17 cellular contexts compared by ENCODE assay signal in the genomic region with DNA sequence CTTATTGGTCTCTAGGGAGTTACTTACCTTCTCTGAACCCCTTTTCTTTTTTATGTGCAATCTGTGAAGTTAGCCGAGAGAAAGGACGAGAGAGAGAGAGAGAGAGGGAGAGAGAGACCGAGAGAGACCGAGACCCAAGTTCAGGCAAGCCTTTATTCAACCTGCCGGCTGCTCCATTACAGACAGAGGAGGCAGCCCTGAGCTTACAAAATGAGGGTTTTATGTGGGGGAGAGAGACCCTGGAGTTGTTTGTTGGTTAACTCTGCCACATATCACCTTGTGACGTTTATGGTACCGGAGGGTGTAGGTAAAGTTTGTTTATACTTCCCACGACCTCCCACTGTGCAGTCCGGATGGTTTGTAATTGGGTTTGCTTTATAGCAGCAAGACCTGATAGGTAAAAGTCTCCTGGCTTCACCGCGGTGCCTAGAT. TPM values are rescaled to one million over a fixed set of nuclear protein-coding genes. Genes with fewer than 3 reads are reported as not detected.
DNase-seq lines count a peak whose midpoint lies in the region; ATAC-seq and TF ChIP-seq lines count a peak whose summit lies in the region.
"Had no signal": no experiment of that assay in that cellular context is flagged by ENCODE, and none has a peak within 500 bp of the region (broad histone marks: within the 10 kb centered on the region; RNA-seq: fewer than 3 reads in every experiment).

No MANE protein-coding gene starts in this region.

- DNase-seq in activated CD4-positive, alpha-beta T cell treated with anti-CD3 and anti-CD28 coated beads, Interleukin-2, amount 10 ng/mL, durations not matched to agents 24 days and 14 days: no peak
- DNase-seq in activated CD4-positive, alpha-beta T cell treated with anti-CD3 and anti-CD28 coated beads for 1 hour: no peak
- DNase-seq in H9 (peak; percentile 49), prostate gland (ENCODE audit: low spot score) (no peak), lower lobe of right lung (no peak)
- DNase-seq in central memory CD8-positive, alpha-beta T cell (ENCODE audit: low spot score in 2 of 2): no peak
- DNase-seq in natural killer cell treated with Interleukin-12 subunit alpha and Interleukin-12 subunit beta and Interleukin-15 and Interleukin-18, amount 100 ng/mL, for 72 hours (ENCODE audit: low spot score): no peak
- DNase-seq: cortex of kidney; esophagus squamous epithelium; GF-D8; heart left ventricle; MV-4-11; stimulated activated CD4-positive, alpha-beta T cell treated with anti-CD3 and anti-CD28 coated beads, Interleukin-4, amount 100 ng/mL, for 4 hours; WERI-Rb-1 had no signal

- no peak overlapping the region for H4K5ac ChIP-seq in H9 (ENCODE audit: insufficient read length, low read depth, low read length)

- TF ChIP-seq POLR2A in prostate gland (IDR thresholded peaks at IDR 0.05): no peak

- peaks cover 25% of the 10 kb centered on the region; the same call in 1 of the 2 replicates for H3K27me3 ChIP-seq in H9 (ENCODE audit: insufficient read depth, low read length)
- H3K27me3 ChIP-seq in prostate gland (replicated peaks; ENCODE audit: insufficient read depth): no peaks in the 10 kb centered on the region
- H3K27me3 ChIP-seq in lower lobe of right lung (ENCODE audit: low read depth): peaks cover 26% of the 10 kb centered on the region

- H3K79me1 ChIP-seq in H9 (ENCODE audit: insufficient read depth, low read depth, low read length, poor library complexity, severe bottlenecking): no peaks in the 10 kb centered on the region

- intact Hi-C loops in activated CD4-positive, alpha-beta T cell treated with anti-CD3 and anti-CD28 coated beads, Interleukin-2, amount 10 ng/mL, durations not matched to agents 24 days and 14 days (cut with micrococcal nuclease): loop anchor here (1.0 to 2.0 kb wide), 3 partner anchors 53 to 209 kb away; a partner anchor contains a TSS
- intact Hi-C loops in prostate gland (cut with DNase I) (no loop called here), lower lobe of right lung (cut with DNase I) (no loop called here)

- H2BK15ac ChIP-seq in H9 (ENCODE audit: low read depth, low read length): no peak overlapping the region

- H3K4me3 Mint-ChIP-seq in activated CD4-positive, alpha-beta T cell treated with anti-CD3 and anti-CD28 coated beads, Interleukin-2, amount 10 ng/mL, durations not matched to agents 24 days and 14 days: peak overlapping the region; percentile 53
- H3K4me3 Mint-ChIP-seq in H9: peak overlapping the region; percentile 43 to 67
- peak overlapping the region; percentile 79 for H3K4me3 Mint-ChIP-seq in central memory CD8-positive, alpha-beta T cell
- peak overlapping the region; percentile 59 for H3K4me3 Mint-ChIP-seq in natural killer cell treated with Interleukin-12 subunit alpha and Interleukin-12 subunit beta and Interleukin-15 and Interleukin-18, amount 100 ng/mL, for 72 hours

- no peak overlapping the region for H2BK12ac ChIP-seq in H9 (ENCODE audit: insufficient read length, low read depth, low read length)

- TF ChIP-seq CTCF in H9 (conservative IDR thresholded peaks at IDR 0.05): peak; percentile 18; the same call in 1 of the 3 replicates
- TF ChIP-seq CTCF in prostate gland (IDR thresholded peaks at IDR 0.05): no peak
- no peak for TF ChIP-seq CTCF in lower lobe of right lung (IDR thresholded peaks at IDR 0.05)

- no peaks in the 10 kb centered on the region for H3K9me3 ChIP-seq in H9 (ENCODE audit: control insufficient read depth, low read depth, low read length)
- H3K9me3 ChIP-seq in prostate gland: no peaks in the 10 kb centered on the region
- H3K9me3 ChIP-seq in lower lobe of right lung: no peaks in the 10 kb centered on the region
- H3K9me3 ChIP-seq: ascending aorta, esophagus squamous epithelium, heart left ventricle, neutrophil had no signal

- no CpG with 5 or more reads among the region's 11 CpGs for WGBS in H9 (ENCODE audit: extremely low coverage, insufficient read length, low lambda C conversion rate)
- 59% methylated on average over 11 of the region's 11 CpGs for WGBS in prostate gland

- no peak overlapping the region for H3K27ac Mint-ChIP-seq in activated CD4-positive, alpha-beta T cell treated with anti-CD3 and anti-CD28 coated beads, Interleukin-2, amount 10 ng/mL, durations not matched to agents 24 days and 14 days
- no peak overlapping the region for H3K27ac Mint-ChIP-seq in H9
- no peak overlapping the region for H3K27ac Mint-ChIP-seq in central memory CD8-positive, alpha-beta T cell (ENCODE audit: low read depth)
- H3K27ac Mint-ChIP-seq in natural killer cell treated with Interleukin-12 subunit alpha and Interleukin-12 subunit beta and Interleukin-15 and Interleukin-18, amount 100 ng/mL, for 72 hours: no peak overlapping the region

- no peak overlapping the region for H2AFZ ChIP-seq in H9 (ENCODE audit: low read length)

- H3K14ac ChIP-seq in H9 (ENCODE audit: insufficient read depth, low read length): no peak overlapping the region

- H3K27me3 Mint-ChIP-seq in activated CD4-positive, alpha-beta T cell treated with anti-CD3 and anti-CD28 coated beads, Interleukin-2, amount 10 ng/mL, durations not matched to agents 24 days and 14 days: peaks cover 36% of the 10 kb centered on the region
- peaks cover 63% of the 10 kb centered on the region for H3K27me3 Mint-ChIP-seq in H9 (ENCODE audit: low read depth)
- H3K27me3 Mint-ChIP-seq in central memory CD8-positive, alpha-beta T cell: peaks cover 51% of the 10 kb centered on the region
- H3K27me3 Mint-ChIP-seq in natural killer cell treated with Interleukin-12 subunit alpha and Interleukin-12 subunit beta and Interleukin-15 and Interleukin-18, amount 100 ng/mL, for 72 hours: peaks cover 24 to 46% of the 10 kb centered on the region in 2 donors

- H3K23ac ChIP-seq in H9 (ENCODE audit: insufficient read length, low read depth, low read length): no peak overlapping the region

- no peak overlapping the region for H2BK120ac ChIP-seq in H9 (ENCODE audit: low read depth, low read length, poor library complexity, severe bottlenecking)

- H3K4me3 ChIP-seq in prostate gland (no peak overlapping the region), lower lobe of right lung (no peak overlapping the region)
- H3K4me3 ChIP-seq: ascending aorta, esophagus squamous epithelium, heart left ventricle had no signal

- H3K27ac ChIP-seq in H9 (ENCODE audit: insufficient read length, low read depth, low read length): no peak overlapping the region
- H3K27ac ChIP-seq in prostate gland: no peak overlapping the region
- H3K27ac ChIP-seq in lower lobe of right lung: no peak overlapping the region
- H3K27ac ChIP-seq: ascending aorta, esophagus squamous epithelium, heart left ventricle, neutrophil, WERI-Rb-1 had no signal

- H3K36me3 Mint-ChIP-seq in activated CD4-positive, alpha-beta T cell treated with anti-CD3 and anti-CD28 coated beads, Interleukin-2, amount 10 ng/mL, durations not matched to agents 24 days and 14 days (ENCODE audit: low read depth): no peaks in the 10 kb centered on the region
- H3K36me3 Mint-ChIP-seq in H9 (ENCODE audit: insufficient read depth in 1 of 3, low read depth in 3 of 3): peaks cover 0 to 2% (median 0%) of the 10 kb centered on the region in 3 experiments; a peak in 2 of 7 replicates
- H3K36me3 Mint-ChIP-seq in central memory CD8-positive, alpha-beta T cell (ENCODE audit: insufficient read depth): peaks cover 4% of the 10 kb centered on the region
- H3K36me3 Mint-ChIP-seq in natural killer cell treated with Interleukin-12 subunit alpha and Interleukin-12 subunit beta and Interleukin-15 and Interleukin-18, amount 100 ng/mL, for 72 hours: no peaks in the 10 kb centered on the region

- H2AK5ac ChIP-seq in H9 (ENCODE audit: insufficient read length, low read length): no peak overlapping the region

- peak overlapping the region; percentile 39 for H3K4me2 ChIP-seq in H9 (ENCODE audit: insufficient read depth, insufficient read length, low read length)

- H3K4me1 ChIP-seq in H9 (ENCODE audit: insufficient read depth, low read length) (peaks cover 2% of the 10 kb centered on the region; the same call in 1 of the 2 replicates), prostate gland (replicated peaks) (no peaks in the 10 kb centered on the region), lower lobe of right lung (peaks cover 8% of the 10 kb centered on the region)

- no peak overlapping the region for H3K4ac ChIP-seq in H9 (ENCODE audit: low read depth, low read length)

- no peak overlapping the region for H2BK5ac ChIP-seq in H9 (ENCODE audit: insufficient read length, low read length)

- H2BK20ac ChIP-seq in H9 (ENCODE audit: low read depth, low read length, poor library complexity, severe bottlenecking): no peak overlapping the region

- H4K8ac ChIP-seq in H9 (replicated peaks; ENCODE audit: insufficient read length, low read depth, low read length): no peak overlapping the region

- no peak overlapping the region for H4K91ac ChIP-seq in H9 (ENCODE audit: insufficient read length, low read depth, low read length)

- no peaks in the 10 kb centered on the region for H3K36me3 ChIP-seq in prostate gland
- H3K36me3 ChIP-seq in lower lobe of right lung: no peaks in the 10 kb centered on the region
- H3K36me3 ChIP-seq: ascending aorta, esophagus squamous epithelium, heart left ventricle, neutrophil, WERI-Rb-1 had no signal

- H3K23me2 ChIP-seq in H9 (ENCODE audit: insufficient read length, low read depth, low read length, poor library complexity, severe bottlenecking): peaks cover 8% of the 10 kb centered on the region

- no peaks in the 10 kb centered on the region for H3K79me2 ChIP-seq in H9 (ENCODE audit: insufficient read depth, low read length)

- peaks cover 26% of the 10 kb centered on the region for H3K4me1 Mint-ChIP-seq in activated CD4-positive, alpha-beta T cell treated with anti-CD3 and anti-CD28 coated beads, Interleukin-2, amount 10 ng/mL, durations not matched to agents 24 days and 14 days
- peaks cover 26 to 28% of the 10 kb centered on the region in 2 experiments for H3K4me1 Mint-ChIP-seq in H9
- peaks cover 15% of the 10 kb centered on the region for H3K4me1 Mint-ChIP-seq in central memory CD8-positive, alpha-beta T cell
- peaks cover 0 to 5% of the 10 kb centered on the region in 2 donors for H3K4me1 Mint-ChIP-seq in natural killer cell treated with Interleukin-12 subunit alpha and Interleukin-12 subunit beta and Interleukin-15 and Interleukin-18, amount 100 ng/mL, for 72 hours (ENCODE audit: low read depth in 2 of 2)

- no peak for ATAC-seq in central memory CD8-positive, alpha-beta T cell (replicated peaks; ENCODE audit: extremely low read depth, poor library complexity, severe bottlenecking)
- no peak for ATAC-seq in natural killer cell treated with Interleukin-12 subunit alpha and Interleukin-12 subunit beta and Interleukin-15 and Interleukin-18, amount 100 ng/mL, for 72 hours
- ATAC-seq in GM21423 (IDR thresholded peaks at IDR 0.05; ENCODE audit: unreplicated experiment): no peak
- no peak for ATAC-seq in lower lobe of right lung
- ATAC-seq: heart left ventricle had no signal

- no peaks in the 10 kb centered on the region for H3K9me3 Mint-ChIP-seq in activated CD4-positive, alpha-beta T cell treated with anti-CD3 and anti-CD28 coated beads, Interleukin-2, amount 10 ng/mL, durations not matched to agents 24 days and 14 days
- H3K9me3 Mint-ChIP-seq in H9: no peaks in the 10 kb centered on the region
- H3K9me3 Mint-ChIP-seq in central memory CD8-positive, alpha-beta T cell: no peaks in the 10 kb centered on the region
- no peaks in the 10 kb centered on the region for H3K9me3 Mint-ChIP-seq in natural killer cell treated with Interleukin-12 subunit alpha and Interleukin-12 subunit beta and Interleukin-15 and Interleukin-18, amount 100 ng/mL, for 72 hours

- H3T11ph ChIP-seq in H9 (ENCODE audit: low read length): no peak overlapping the region

- no peak overlapping the region for H3K9ac ChIP-seq in H9 (ENCODE audit: extremely low read depth, insufficient read length, low read length)

- H3K56ac ChIP-seq in H9 (ENCODE audit: insufficient read length, low read depth, low read length): no peak overlapping the region

- no peaks in the 10 kb centered on the region for H4K20me1 ChIP-seq in H9 (ENCODE audit: control insufficient read depth, insufficient read depth, insufficient read length)

- H3K18ac ChIP-seq in H9 (ENCODE audit: insufficient read length, low read depth, low read length): no peak overlapping the region

RNA-seq across cellular contexts. Expression of a gene that starts 1.5 kb away (rescaled TPM):
- total RNA-seq in activated CD4-positive, alpha-beta T cell treated with anti-CD3 and anti-CD28 coated beads, Interleukin-2, amount 10 ng/mL, durations not matched to agents 24 days and 14 days: 0.51 and 0.66 TPM in 2 replicates
- total RNA-seq in H9 (2021) (10.6 and 10.8 TPM in 2 replicates), prostate gland (1 to 10 TPM in 1 of 2 donors, under 1 TPM in 1; 0.23 to 1.6 TPM), lower lobe of right lung (7.6 TPM)
- under 1 TPM in 1 of 2 donors, not detected in 1; 0.31 TPM for total RNA-seq in natural killer cell treated with Interleukin-12 subunit alpha and Interleukin-12 subunit beta and Interleukin-15 and Interleukin-18, amount 100 ng/mL, for 72 hours

RNA-seq across cellular contexts. Expression of a gene that starts 52.8 kb away (rescaled TPM):
- 92.3 and 95.6 TPM in 2 replicates for total RNA-seq in activated CD4-positive, alpha-beta T cell treated with anti-CD3 and anti-CD28 coated beads, Interleukin-2, amount 10 ng/mL, durations not matched to agents 24 days and 14 days
- total RNA-seq in H9 (2021): 0.70 and 1.3 TPM in 2 replicates
- total RNA-seq in natural killer cell treated with Interleukin-12 subunit alpha and Interleukin-12 subunit beta and Interleukin-15 and Interleukin-18, amount 100 ng/mL, for 72 hours: 100 to 1,000 TPM in 1 of 2 donors, 10 to 100 TPM in 1; 35.5 to 117 TPM
- total RNA-seq in prostate gland: 1 to 10 TPM; 1.1 to 6.8 TPM
- 5.1 TPM for total RNA-seq in lower lobe of right lung
- total RNA-seq: ascending aorta had no signal
